ENCODE assay signal across 15 cellular contexts in genomic region chr1:160117300-160117699, GRCh38. TPM values are rescaled to one million over a fixed set of nuclear protein-coding genes. Genes with fewer than 3 reads are reported as not detected.
DNase-seq lines count a peak whose midpoint lies in the region; ATAC-seq, FAIRE-seq and TF ChIP-seq lines count a peak whose summit lies in the region.
"Had no signal": no experiment of that assay in that cellular context is flagged by ENCODE, and none has a peak within 500 bp of the region (broad histone marks: within the 10 kb centered on the region; RNA-seq: fewer than 3 reads in every experiment).

No MANE protein-coding gene starts in this region.

- H3K79me2 ChIP-seq in H9 (ENCODE audit: insufficient read depth, low read length) (no peaks in the 10 kb centered on the region), keratinocyte (ENCODE audit: control insufficient read depth, insufficient read depth, low read length) (no peaks in the 10 kb centered on the region)

- H3K27me3 Mint-ChIP-seq in H9 (ENCODE audit: low read depth) (no peaks in the 10 kb centered on the region; the same call in none of the 2 replicates), endothelial cell (ENCODE audit: unreplicated experiment) (peaks cover 12% of the 10 kb centered on the region)
- peaks cover 5% of the 10 kb centered on the region for H3K27me3 Mint-ChIP-seq in activated CD4-positive, alpha-beta T cell treated with anti-CD3 and anti-CD28 coated beads, Interleukin-2, amount 10 ng/mL, durations not matched to agents 7 days and 5 days

- H4K5ac ChIP-seq in H9 (ENCODE audit: insufficient read length, low read depth, low read length), result no peak overlapping the region

- no peak overlapping the region for H3T11ph ChIP-seq in H9 (ENCODE audit: low read length)

- DNase-seq in H9, result no peak
- no peak for DNase-seq in astrocyte of the cerebellum (ENCODE audit: low read depth)
- no peak for DNase-seq in keratinocyte (ENCODE audit: low read depth, low spot score)
- DNase-seq in endothelial cell (ENCODE audit: low spot score), result no peak
- no peak for DNase-seq in activated T-cell treated with anti-CD3 and anti-CD28 coated beads, Interleukin-2, amount 50 U/mL, for 48 hours
- DNase-seq in activated CD4-positive, alpha-beta T cell treated with anti-CD3 and anti-CD28 coated beads, Interleukin-2, amount 10 ng/mL, durations not matched to agents 7 days and 5 days, result no peak
- DNase-seq: activated CD4-positive, alpha-beta memory T cell treated with anti-CD3 and anti-CD28 coated beads for 36 hours; activated naive CD8-positive, alpha-beta T cell treated with anti-CD3 and anti-CD28 coated beads, Interleukin-2, amount 50 U/mL, for 24 hours; activated T-cell treated with anti-CD3 and anti-CD28 coated beads, Interleukin-2, amount 50 U/mL, for 4 hours; erythroblast; natural killer cell had no signal

- CTCF ChIA-PET in activated CD4-positive, alpha-beta T cell treated with anti-CD3 and anti-CD28 coated beads, Interleukin-2, amount 10 ng/mL, durations not matched to agents 7 days and 5 days (lab: Charles Lee), result interaction anchor here (0.7 to 1.2 kb wide), 5 partner anchors 10 to 35 kb away, joined by 3 read pairs; partner anchors contain the start of gene ATP1A4

- no peak overlapping the region for H4K91ac ChIP-seq in H9 (ENCODE audit: insufficient read length, low read depth, low read length)

- no peak overlapping the region for H2AFZ ChIP-seq in H9 (ENCODE audit: low read length)
- no peak overlapping the region for H2AFZ ChIP-seq in keratinocyte (ENCODE audit: control insufficient read depth, low read length)

- H3K9me1 ChIP-seq in keratinocyte (ENCODE audit: control insufficient read depth, extremely low read depth, insufficient read depth, low read length), result no peaks in the 10 kb centered on the region

- ATAC-seq in GM21390 (IDR thresholded peaks at IDR 0.05; ENCODE audit: unreplicated experiment), result no peak
- ATAC-seq: activated naive CD8-positive, alpha-beta T cell treated with anti-CD3 and anti-CD28 coated beads, Interleukin-2, amount 50 U/mL, for 24 hours; activated T-cell treated with anti-CD3 and anti-CD28 coated beads, Interleukin-2, amount 50 U/mL, for 4 hours; natural killer cell had no signal

- no peak overlapping the region for H3K18ac ChIP-seq in H9 (ENCODE audit: insufficient read length, low read depth, low read length)

- H3K4me1 Mint-ChIP-seq in H9 (peaks cover 62 to 68% of the 10 kb centered on the region in 2 experiments), endothelial cell (ENCODE audit: unreplicated experiment) (peaks cover 15% of the 10 kb centered on the region)
- no peaks in the 10 kb centered on the region for H3K4me1 Mint-ChIP-seq in activated CD4-positive, alpha-beta T cell treated with anti-CD3 and anti-CD28 coated beads, Interleukin-2, amount 10 ng/mL, durations not matched to agents 7 days and 5 days
- H3K4me1 Mint-ChIP-seq: activated naive CD8-positive, alpha-beta T cell treated with anti-CD3 and anti-CD28 coated beads, Interleukin-2, amount 50 U/mL, for 24 hours; natural killer cell had no signal

- dilution Hi-C loops in keratinocyte (cut with MboI; ENCODE audit: extremely low pct_ligation_motif_present, low sequenced_read_pairs), result no loop called here

- no peaks in the 10 kb centered on the region for H3K79me1 ChIP-seq in H9 (ENCODE audit: insufficient read depth, low read depth, low read length, poor library complexity, severe bottlenecking)

- H3K23me2 ChIP-seq in H9 (ENCODE audit: insufficient read length, low read depth, low read length, poor library complexity, severe bottlenecking), result no peaks in the 10 kb centered on the region

- H3K9me3 ChIP-seq in H9 (ENCODE audit: control insufficient read depth, low read depth, low read length) (no peaks in the 10 kb centered on the region), keratinocyte (ENCODE audit: control insufficient read depth, low read depth, low read length) (no peaks in the 10 kb centered on the region), skeletal muscle tissue (ENCODE audit: control insufficient read depth in 3 of 3, low read length in 3 of 3) (no peaks in the 10 kb centered on the region)

- peak overlapping the region in 1 of 3 experiments; percentile 70; a peak in 1 of 7 replicates for H3K27ac Mint-ChIP-seq in H9
- no peak overlapping the region for H3K27ac Mint-ChIP-seq in endothelial cell (ENCODE audit: unreplicated experiment)
- H3K27ac Mint-ChIP-seq in activated CD4-positive, alpha-beta T cell treated with anti-CD3 and anti-CD28 coated beads, Interleukin-2, amount 10 ng/mL, durations not matched to agents 7 days and 5 days, result no peak overlapping the region
- H3K27ac Mint-ChIP-seq: activated CD4-positive, alpha-beta memory T cell treated with anti-CD3 and anti-CD28 coated beads for 36 hours; activated naive CD8-positive, alpha-beta T cell treated with anti-CD3 and anti-CD28 coated beads, Interleukin-2, amount 50 U/mL, for 24 hours; natural killer cell had no signal

- H3K9ac ChIP-seq in H9 (ENCODE audit: extremely low read depth, insufficient read length, low read length) (no peak overlapping the region), keratinocyte (ENCODE audit: control insufficient read depth, extremely low read depth, insufficient read depth, low read length) (no peak overlapping the region), skeletal muscle tissue (ENCODE audit: low read depth in 1 of 3, low read length in 3 of 3) (peak overlapping the region; percentile 89 to 99 (median 93))

- H2BK15ac ChIP-seq in H9 (ENCODE audit: low read depth, low read length), result no peak overlapping the region

- peak overlapping the region; percentile 52; the same call in 1 of the 2 replicates for H3K14ac ChIP-seq in H9 (ENCODE audit: insufficient read depth, low read length)

- H2BK120ac ChIP-seq in H9 (ENCODE audit: low read depth, low read length, poor library complexity, severe bottlenecking), result no peak overlapping the region

- H3K56ac ChIP-seq in H9 (ENCODE audit: insufficient read length, low read depth, low read length), result no peak overlapping the region

- no peak overlapping the region for H2BK12ac ChIP-seq in H9 (ENCODE audit: insufficient read length, low read depth, low read length)

- H3K9me3 Mint-ChIP-seq in H9, result no peaks in the 10 kb centered on the region
- H3K9me3 Mint-ChIP-seq in endothelial cell (ENCODE audit: unreplicated experiment), result no peaks in the 10 kb centered on the region
- no peaks in the 10 kb centered on the region for H3K9me3 Mint-ChIP-seq in activated CD4-positive, alpha-beta T cell treated with anti-CD3 and anti-CD28 coated beads, Interleukin-2, amount 10 ng/mL, durations not matched to agents 7 days and 5 days
- H3K9me3 Mint-ChIP-seq: activated CD4-positive, alpha-beta memory T cell treated with anti-CD3 and anti-CD28 coated beads for 36 hours; activated naive CD8-positive, alpha-beta T cell treated with anti-CD3 and anti-CD28 coated beads, Interleukin-2, amount 50 U/mL, for 24 hours; activated T-cell treated with anti-CD3 and anti-CD28 coated beads, Interleukin-2, amount 50 U/mL, for 4 hours; natural killer cell had no signal

- in situ Hi-C loops in astrocyte of the cerebellum (cut with HindIII; ENCODE audit: low sequenced_read_pairs), result no loop called here

- H4K20me1 ChIP-seq in H9 (ENCODE audit: control insufficient read depth, insufficient read depth, insufficient read length) (no peaks in the 10 kb centered on the region), keratinocyte (ENCODE audit: control insufficient read depth, extremely low read depth, insufficient read depth, low read length) (no peaks in the 10 kb centered on the region)

- no peak overlapping the region for H3K23ac ChIP-seq in H9 (ENCODE audit: insufficient read length, low read depth, low read length)

- H3K4me2 ChIP-seq in H9 (ENCODE audit: insufficient read depth, insufficient read length, low read length), result no peak overlapping the region
- H3K4me2 ChIP-seq in keratinocyte (ENCODE audit: control insufficient read depth, extremely low read depth, insufficient read depth, low read depth, low read length), result peak overlapping the region; percentile 33

- H4K8ac ChIP-seq in H9 (replicated peaks; ENCODE audit: insufficient read length, low read depth, low read length), result no peak overlapping the region

- H3K4me3 ChIP-seq in astrocyte of the cerebellum (ENCODE audit: low read depth, low read length) (peak overlapping the region; percentile 38), keratinocyte (ENCODE audit: control insufficient read depth in 2 of 3, extremely low read depth in 1 of 3, insufficient read depth in 2 of 3, low read depth in 1 of 3, low read length in 3 of 3) (peak overlapping the region in 1 of 3 experiments; percentile 2), skeletal muscle tissue (ENCODE audit: low read length in 3 of 3) (peak overlapping the region; percentile 84 to 96 (median 92))

- POLR2A ChIA-PET in activated CD4-positive, alpha-beta T cell treated with anti-CD3 and anti-CD28 coated beads, Interleukin-2, amount 10 ng/mL, durations not matched to agents 7 days and 5 days (lab: Charles Lee), result no interaction called here

- H2BK20ac ChIP-seq in H9 (ENCODE audit: low read depth, low read length, poor library complexity, severe bottlenecking), result no peak overlapping the region

- no peak for FAIRE-seq in keratinocyte (lab: Jason Lieb, UNC)

- no peak overlapping the region for H2BK5ac ChIP-seq in H9 (ENCODE audit: insufficient read length, low read length)

- H3K27ac ChIP-seq in H9 (ENCODE audit: insufficient read length, low read depth, low read length), result no peak overlapping the region
- H3K27ac ChIP-seq in keratinocyte (ENCODE audit: control insufficient read depth, insufficient read depth, low read length), result no peak overlapping the region
- H3K27ac ChIP-seq in skeletal muscle tissue (ENCODE audit: low read depth, low read length), result peak overlapping the region; percentile 96

- H3K4me3 Mint-ChIP-seq in H9 (peak overlapping the region in 1 of 2 experiments; percentile 90; a peak in 3 of 5 replicates), endothelial cell (ENCODE audit: unreplicated experiment) (no peak overlapping the region)
- H3K4me3 Mint-ChIP-seq in activated CD4-positive, alpha-beta T cell treated with anti-CD3 and anti-CD28 coated beads, Interleukin-2, amount 10 ng/mL, durations not matched to agents 7 days and 5 days, result no peak overlapping the region
- H3K4me3 Mint-ChIP-seq: activated CD4-positive, alpha-beta memory T cell treated with anti-CD3 and anti-CD28 coated beads for 36 hours; activated naive CD8-positive, alpha-beta T cell treated with anti-CD3 and anti-CD28 coated beads, Interleukin-2, amount 50 U/mL, for 24 hours; activated T-cell treated with anti-CD3 and anti-CD28 coated beads, Interleukin-2, amount 50 U/mL, for 4 hours; natural killer cell had no signal

- TF ChIP-seq CTCF in H9 (conservative IDR thresholded peaks at IDR 0.05) (no peak), astrocyte of the cerebellum (IDR thresholded peaks at IDR 0.05; ENCODE audit: low read depth, low read length, missing control alignments) (no peak), keratinocyte (optimal IDR thresholded peaks at IDR 0.05 in 1 of 3, IDR thresholded peaks at IDR 0.05 in 1 of 3, conservative IDR thresholded peaks at IDR 0.05 in 1 of 3; ENCODE audit: extremely low read depth in 1 of 3, insufficient read depth in 2 of 3, low read length in 3 of 3) (no peak), endothelial cell (IDR thresholded peaks at IDR 0.05; ENCODE audit: unreplicated experiment) (no peak)

- H3K4me1 ChIP-seq in H9 (ENCODE audit: insufficient read depth, low read length) (peaks cover 12% of the 10 kb centered on the region; the same call in 1 of the 2 replicates), keratinocyte (ENCODE audit: control insufficient read depth, extremely low read depth, insufficient read depth, low read length) (peaks cover 13% of the 10 kb centered on the region), skeletal muscle tissue (ENCODE audit: control insufficient read depth in 3 of 3, insufficient read depth in 3 of 3, low read length in 3 of 3) (peaks cover 77 to 86% (median 79%) of the 10 kb centered on the region in 3 donors)

- no peak overlapping the region for H3K4ac ChIP-seq in H9 (ENCODE audit: low read depth, low read length)

- H3K27me3 ChIP-seq in H9 (ENCODE audit: insufficient read depth, low read length) (no peaks in the 10 kb centered on the region), keratinocyte (ENCODE audit: control insufficient read depth, extremely low read depth, insufficient read depth, low read length) (no peaks in the 10 kb centered on the region), skeletal muscle tissue (ENCODE audit: control insufficient read depth in 3 of 3, insufficient read depth in 3 of 3, low read length in 3 of 3) (no peaks in the 10 kb centered on the region)

- no CpG with 5 or more reads among the region's 1 CpG for WGBS in H9 (ENCODE audit: extremely low coverage, insufficient read length, low lambda C conversion rate)

- H3K36me3 Mint-ChIP-seq in H9 (ENCODE audit: insufficient read depth in 1 of 3, low read depth in 3 of 3), result peaks cover 0 to 26% (median 5%) of the 10 kb centered on the region in 3 experiments; a peak in 5 of 7 replicates
- H3K36me3 Mint-ChIP-seq in endothelial cell (ENCODE audit: low read depth, unreplicated experiment), result peaks cover 4% of the 10 kb centered on the region
- H3K36me3 Mint-ChIP-seq in activated CD4-positive, alpha-beta T cell treated with anti-CD3 and anti-CD28 coated beads, Interleukin-2, amount 10 ng/mL, durations not matched to agents 7 days and 5 days (ENCODE audit: low read depth), result no peaks in the 10 kb centered on the region
- H3K36me3 Mint-ChIP-seq: activated CD4-positive, alpha-beta memory T cell treated with anti-CD3 and anti-CD28 coated beads for 36 hours; natural killer cell had no signal

- no peak overlapping the region for H2AK5ac ChIP-seq in H9 (ENCODE audit: insufficient read length, low read length)

- H3K36me3 ChIP-seq in keratinocyte (ENCODE audit: control insufficient read depth in 2 of 2, extremely low read depth in 1 of 2, insufficient read depth in 2 of 2, low read length in 2 of 2), result no peaks in the 10 kb centered on the region
- H3K36me3 ChIP-seq in skeletal muscle tissue (ENCODE audit: control insufficient read depth in 3 of 3, insufficient read depth in 3 of 3, low read length in 3 of 3), result peaks cover 16 to 37% (median 22%) of the 10 kb centered on the region in 3 donors

RNA-seq across cellular contexts. Expression of gene ATP1A2, which starts 1.7 kb away (rescaled TPM):
- 3.0 and 4.6 TPM in 2 replicates for total RNA-seq in H9 (2021)
- 0.01 to 0.06 TPM in 2 of 3 replicates, not detected in the other for polyA plus RNA-seq in keratinocyte
- polyA plus RNA-seq in keratinocyte (2011; ENCODE audit: low read depth), result 0.22 TPM
- polyA plus RNA-seq in keratinocyte (2011; cell fraction: cytosol; rRNA removed), result not detected in 2 replicates
- 0.06 and 0.19 TPM in 2 replicates for polyA plus RNA-seq in keratinocyte (2011; cell fraction: nucleus; rRNA removed)
- polyA plus RNA-seq in keratinocyte (2012; ENCODE audit: low replicate concordance), result 0.37 TPM in 1 of 2 replicates, not detected in the other
- not detected in 3 replicates for polyA minus RNA-seq in keratinocyte
- polyA minus RNA-seq in keratinocyte (2011; cell fraction: cytosol; rRNA and poly(A)+ RNA removed), result not detected
- polyA minus RNA-seq in keratinocyte (2011; cell fraction: nucleus; rRNA and poly(A)+ RNA removed), result not detected in 2 replicates
- total RNA-seq in skeletal muscle tissue, result 38.1 TPM
- 0.49 TPM for total RNA-seq in endothelial cell (ENCODE audit: unreplicated experiment)
- total RNA-seq in activated CD4-positive, alpha-beta T cell treated with anti-CD3 and anti-CD28 coated beads, Interleukin-2, amount 10 ng/mL, durations not matched to agents 7 days and 5 days, result not detected
- total RNA-seq: activated CD4-positive, alpha-beta memory T cell treated with anti-CD3 and anti-CD28 coated beads for 36 hours; activated T-cell treated with anti-CD3 and anti-CD28 coated beads, Interleukin-2, amount 50 U/mL, for 4 hours; natural killer cell had no signal

RNA-seq across cellular contexts. Expression of gene IGSF8, which starts 18.9 kb away (rescaled TPM):
- total RNA-seq in H9 (2021) (56.2 and 57.4 TPM in 2 replicates), skeletal muscle tissue (11.5 TPM), endothelial cell (ENCODE audit: unreplicated experiment) (17.2 TPM)
- polyA plus RNA-seq in keratinocyte, result 16.5 to 32.6 TPM (median 20.6 TPM) in 3 replicates
- polyA plus RNA-seq in keratinocyte (2011; ENCODE audit: low read depth), result 19.9 TPM
- polyA plus RNA-seq in keratinocyte (2011; cell fraction: cytosol; rRNA removed), result 5.5 and 11.1 TPM in 2 replicates
- polyA plus RNA-seq in keratinocyte (2011; cell fraction: nucleus; rRNA removed), result 43.9 and 57.1 TPM in 2 replicates
- polyA plus RNA-seq in keratinocyte (2012; ENCODE audit: low replicate concordance), result 25.3 and 41.0 TPM in 2 replicates
- polyA minus RNA-seq in keratinocyte, result 15.5 to 34.6 TPM (median 21.4 TPM) in 3 replicates
- polyA minus RNA-seq in keratinocyte (2011; cell fraction: cytosol; rRNA and poly(A)+ RNA removed), result 25.5 TPM
- polyA minus RNA-seq in keratinocyte (2011; cell fraction: nucleus; rRNA and poly(A)+ RNA removed), result 39.5 and 39.6 TPM in 2 replicates
- total RNA-seq in activated CD4-positive, alpha-beta T cell treated with anti-CD3 and anti-CD28 coated beads, Interleukin-2, amount 10 ng/mL, durations not matched to agents 7 days and 5 days, result 10 to 100 TPM; 36.4 to 40.9 TPM

RNA-seq across cellular contexts. Expression of gene ATP1A4, which starts 34.1 kb away (rescaled TPM):
- total RNA-seq in H9 (2021) (0.20 and 0.44 TPM in 2 replicates), skeletal muscle tissue (under 0.01 TPM), endothelial cell (ENCODE audit: unreplicated experiment) (not detected)
- polyA plus RNA-seq in keratinocyte, result not detected in 3 replicates
- polyA plus RNA-seq in keratinocyte (2011; ENCODE audit: low read depth), result not detected
- not detected in 2 replicates for polyA plus RNA-seq in keratinocyte (2011; cell fraction: cytosol; rRNA removed)
- not detected in 2 replicates for polyA plus RNA-seq in keratinocyte (2011; cell fraction: nucleus; rRNA removed)
- not detected in 2 replicates for polyA plus RNA-seq in keratinocyte (2012; ENCODE audit: low replicate concordance)
- polyA minus RNA-seq in keratinocyte, result not detected in 3 replicates
- polyA minus RNA-seq in keratinocyte (2011; cell fraction: cytosol; rRNA and poly(A)+ RNA removed), result not detected
- polyA minus RNA-seq in keratinocyte (2011; cell fraction: nucleus; rRNA and poly(A)+ RNA removed), result not detected in 2 replicates
- total RNA-seq in activated CD4-positive, alpha-beta T cell treated with anti-CD3 and anti-CD28 coated beads, Interleukin-2, amount 10 ng/mL, durations not matched to agents 7 days and 5 days, result not detected
- total RNA-seq: activated CD4-positive, alpha-beta memory T cell treated with anti-CD3 and anti-CD28 coated beads for 36 hours; activated T-cell treated with anti-CD3 and anti-CD28 coated beads, Interleukin-2, amount 50 U/mL, for 4 hours; left lobe of liver; natural killer cell; NCI-H460 had no signal

RNA-seq across cellular contexts. Expression of gene KCNJ9, which starts 36.0 kb away (rescaled TPM):
- total RNA-seq in H9 (2021) (0.09 TPM in 2 replicates), skeletal muscle tissue (not detected), endothelial cell (ENCODE audit: unreplicated experiment) (0.05 TPM)
- not detected in 3 replicates for polyA plus RNA-seq in keratinocyte
- polyA plus RNA-seq in keratinocyte (2011; ENCODE audit: low read depth), result 0.06 TPM
- not detected in 2 replicates for polyA plus RNA-seq in keratinocyte (2011; cell fraction: cytosol; rRNA removed)
- polyA plus RNA-seq in keratinocyte (2011; cell fraction: nucleus; rRNA removed), result 0.03 TPM in 1 of 2 replicates, not detected in the other
- 0.16 TPM in 1 of 2 replicates, not detected in the other for polyA plus RNA-seq in keratinocyte (2012; ENCODE audit: low replicate concordance)
- not detected in 3 replicates for polyA minus RNA-seq in keratinocyte
- polyA minus RNA-seq in keratinocyte (2011; cell fraction: cytosol; rRNA and poly(A)+ RNA removed), result not detected
- polyA minus RNA-seq in keratinocyte (2011; cell fraction: nucleus; rRNA and poly(A)+ RNA removed), result not detected in 2 replicates
- not detected for total RNA-seq in activated CD4-positive, alpha-beta T cell treated with anti-CD3 and anti-CD28 coated beads, Interleukin-2, amount 10 ng/mL, durations not matched to agents 7 days and 5 days
- total RNA-seq: activated CD4-positive, alpha-beta memory T cell treated with anti-CD3 and anti-CD28 coated beads for 36 hours; activated T-cell treated with anti-CD3 and anti-CD28 coated beads, Interleukin-2, amount 50 U/mL, for 4 hours; left lobe of liver; natural killer cell; NCI-H460 had no signal

RNA-seq across cellular contexts. Expression of gene KCNJ10, which starts 47.3 kb away (rescaled TPM):
- 0.42 and 0.44 TPM in 2 replicates for total RNA-seq in H9 (2021)
- not detected in 3 replicates for polyA plus RNA-seq in keratinocyte
- not detected for polyA plus RNA-seq in keratinocyte (2011; ENCODE audit: low read depth)
- not detected in 2 replicates for polyA plus RNA-seq in keratinocyte (2011; cell fraction: cytosol; rRNA removed)
- polyA plus RNA-seq in keratinocyte (2011; cell fraction: nucleus; rRNA removed), result not detected in 2 replicates
- polyA plus RNA-seq in keratinocyte (2012; ENCODE audit: low replicate concordance), result 0.45 TPM in 1 of 2 replicates, not detected in the other
- not detected in 3 replicates for polyA minus RNA-seq in keratinocyte
- polyA minus RNA-seq in keratinocyte (2011; cell fraction: cytosol; rRNA and poly(A)+ RNA removed), result not detected
- polyA minus RNA-seq in keratinocyte (2011; cell fraction: nucleus; rRNA and poly(A)+ RNA removed), result not detected in 2 replicates
- 0.52 TPM for total RNA-seq in skeletal muscle tissue
- total RNA-seq in endothelial cell (ENCODE audit: unreplicated experiment), result not detected
- total RNA-seq in activated CD4-positive, alpha-beta T cell treated with anti-CD3 and anti-CD28 coated beads, Interleukin-2, amount 10 ng/mL, durations not matched to agents 7 days and 5 days, result not detected
- total RNA-seq: activated CD4-positive, alpha-beta memory T cell treated with anti-CD3 and anti-CD28 coated beads for 36 hours; natural killer cell; NCI-H460 had no signal

Comparison
In these comparisons a context has a peak if more than half of its experiments do, and no peak if none do; other contexts are left out.
1. H3K9ac ChIP-seq: peak in skeletal muscle tissue (3 of 3); none in H9 (single experiment) and keratinocyte (single experiment).